In genomic region chr10:61606971-61607907, GRCh38 we compare ENCODE assay signal across 9 cellular contexts. TPM values are rescaled to one million over a fixed set of nuclear protein-coding genes. Genes with fewer than 3 reads are reported as not detected.
A peak's percentile ranks its signal among the peaks of the same experiment; 100 is the strongest.
DNase-seq lines count a peak whose midpoint lies in the region; ATAC-seq, FAIRE-seq and TF ChIP-seq lines count a peak whose summit lies in the region.
"Had no signal": no experiment of that assay in that cellular context is flagged by ENCODE, and none has a peak within 500 bp of the region (broad histone marks: within the 10 kb centered on the region; RNA-seq: fewer than 3 reads in every experiment).

No MANE protein-coding gene starts in this region.

- H3K4me1 Mint-ChIP-seq in WTC11 = peaks cover 15% of the 10 kb centered on the region

- H3K4me2 ChIP-seq in DOHH2 (ENCODE audit: low read length) = no peak overlapping the region

- CTCF ChIA-PET in WTC11 (lab: Charles Lee) = interaction anchor here (0.6 to 1.9 kb wide), 9 partner anchors 9 to 611 kb away, joined by 3 to 9 read pairs (median 3); no protein-coding TSS in a partner anchor

- 64% methylated on average over 5 of the region's 5 CpGs for WGBS in liver

- FAIRE-seq in GM12892 (lab: Jason Lieb, UNC) = no peak

- H3K9me3 Mint-ChIP-seq in WTC11 = peaks cover 4% of the 10 kb centered on the region

- H3K4me3 ChIP-seq in DOHH2 (ENCODE audit: low read length) (no peak overlapping the region), liver (ENCODE audit: low read depth in 1 of 3, low read length in 3 of 3) (no peak overlapping the region)

- no peaks in the 10 kb centered on the region; the same call in 1 of the 2 replicates for H3K27me3 Mint-ChIP-seq in WTC11 (ENCODE audit: low read depth)

- TF ChIP-seq RAD21 in liver (IDR thresholded peaks at IDR 0.05) = peak; percentile 32 to 40

- DNase-seq in WTC11 (ENCODE audit: low spot score) (no peak), GM12892 (ENCODE audit: insufficient read length) (no peak), CD1c-positive myeloid dendritic cell (ENCODE audit: extremely low spot score) (no peak)
- no peak for DNase-seq in activated naive CD4-positive, alpha-beta T cell (lab: John Stamatoyannopoulos, UW)

- H3K4me3 Mint-ChIP-seq in WTC11 = no peak overlapping the region

- no peaks in the 10 kb centered on the region for H3K27me3 ChIP-seq in DOHH2 (ENCODE audit: control insufficient read depth, low read length)
- H3K27me3 ChIP-seq in liver (ENCODE audit: control insufficient read depth in 4 of 4, insufficient read depth in 4 of 4, low read length in 3 of 4) = no peaks in the 10 kb centered on the region

- H4K20me1 ChIP-seq in DOHH2 (ENCODE audit: control insufficient read depth, insufficient read depth, low read depth, low read length) = no peaks in the 10 kb centered on the region

- no peaks in the 10 kb centered on the region for H3F3A ChIP-seq in DOHH2 (ENCODE audit: control insufficient read depth, insufficient read depth)

- H3K27ac ChIP-seq in DOHH2 (ENCODE audit: low read depth, low read length) = no peak overlapping the region
- no peak overlapping the region for H3K27ac ChIP-seq in liver (ENCODE audit: low read depth in 1 of 2, low read length in 2 of 2)

- no peaks in the 10 kb centered on the region for H3K9me2 ChIP-seq in DOHH2 (replicated peaks; ENCODE audit: control insufficient read depth, low read length)

- TF ChIP-seq POLR2A in GM12892 (IDR thresholded peaks at IDR 0.05; ENCODE audit: low read depth, low read length) = no peak

- TF ChIP-seq CTCF in DOHH2 (IDR thresholded peaks at IDR 0.05; ENCODE audit: low read depth, low read length, poor library complexity, severe bottlenecking) (peak; percentile 61), WTC11 (IDR thresholded peaks at IDR 0.05) (peak; percentile 21; the same call in 1 of the 2 replicates), liver (IDR thresholded peaks at IDR 0.05; ENCODE audit: low read depth, low read length, missing input control) (peak; percentile 31)

- no peaks in the 10 kb centered on the region for H3K79me2 ChIP-seq in DOHH2 (ENCODE audit: control insufficient read depth, low read length)

- H3K4me1 ChIP-seq in DOHH2 (ENCODE audit: control insufficient read depth, low read length) (no peaks in the 10 kb centered on the region), liver (ENCODE audit: control insufficient read depth in 4 of 4, insufficient read depth in 4 of 4, low read length in 3 of 4) (no peaks in the 10 kb centered on the region)

- H3K9me3 ChIP-seq in DOHH2 (ENCODE audit: control insufficient read depth, insufficient read depth, low read length) = no peaks in the 10 kb centered on the region
- H3K9me3 ChIP-seq in liver (ENCODE audit: control insufficient read depth in 4 of 4, low read length in 3 of 4) = no peaks in the 10 kb centered on the region

- H3K36me3 Mint-ChIP-seq in WTC11 = no peaks in the 10 kb centered on the region

- no peaks in the 10 kb centered on the region for H3K36me3 ChIP-seq in DOHH2 (ENCODE audit: control insufficient read depth, low read length)
- H3K36me3 ChIP-seq in liver (ENCODE audit: control insufficient read depth in 4 of 4, insufficient read depth in 3 of 4, low read depth in 1 of 4, low read length in 3 of 4) = no peaks in the 10 kb centered on the region

- ATAC-seq in HG02973 (IDR thresholded peaks at IDR 0.05; ENCODE audit: unreplicated experiment) (peak; percentile 58), WTC11 (peak; percentile 44; the same call in 1 of the 2 replicates), HG02759 (IDR thresholded peaks at IDR 0.05; ENCODE audit: unreplicated experiment) (no peak)

- POLR2A ChIA-PET in WTC11 (lab: Charles Lee) = no interaction called here

- no peak overlapping the region for H3K9ac ChIP-seq in liver (ENCODE audit: low read depth in 1 of 2, low read length in 2 of 2)

- no peak overlapping the region for H3K27ac Mint-ChIP-seq in WTC11

TF ChIP-seq in WTC11, 78 proteins besides CTCF, POLR2A, EP300 and RAD21 (continues in another document):
- TF ChIP-seq E2F1 (CRISPR knock-in tag; IDR thresholded peaks at IDR 0.05) = no peak
- TF ChIP-seq USF1 (CRISPR knock-in tag; IDR thresholded peaks at IDR 0.05) = no peak
- TF ChIP-seq ESRRA (CRISPR knock-in tag; IDR thresholded peaks at IDR 0.05; ENCODE audit: borderline replicate concordance) = no peak
- no peak for TF ChIP-seq NR3C1 (CRISPR knock-in tag; conservative IDR thresholded peaks at IDR 0.05; ENCODE audit: low read depth)
- TF ChIP-seq, protein P1, sequence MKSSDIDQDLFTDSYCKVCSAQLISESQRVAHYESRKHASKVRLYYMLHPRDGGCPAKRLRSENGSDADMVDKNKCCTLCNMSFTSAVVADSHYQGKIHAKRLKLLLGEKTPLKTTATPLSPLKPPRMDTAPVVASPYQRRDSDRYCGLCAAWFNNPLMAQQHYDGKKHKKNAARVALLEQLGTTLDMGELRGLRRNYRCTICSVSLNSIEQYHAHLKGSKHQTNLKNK (CRISPR knock-in tag; IDR thresholded peaks at IDR 0.05) = no peak
- no peak for TF ChIP-seq ATF1 (CRISPR knock-in tag; IDR thresholded peaks at IDR 0.05)

TF ChIP-seq in liver, 16 proteins besides CTCF, POLR2A, EP300 and RAD21:
- TF ChIP-seq SP1 (IDR thresholded peaks at IDR 0.05) (no peak), HNF4A (conservative IDR thresholded peaks at IDR 0.05) (peak in 1 of 2 donors; percentile 6)
TF ChIP-seq in liver: peak in this region for 1.

RNA-seq across cellular contexts. Expression of gene CABCOCO1, which starts 55.5 kb away (rescaled TPM):
- total RNA-seq in WTC11 (2021) (not detected in 3 replicates), liver (under 1 TPM in 1 of 2 donors, not detected in 1; 0.09 TPM)
- under 1 TPM in 1 of 2 donors, not detected in 1; 0.20 TPM for polyA plus RNA-seq in liver
- polyA plus RNA-seq in GM12892 (2012; ENCODE audit: missing spikeins) = not detected
- total RNA-seq: RPMI7951 had no signal
